8 cellular contexts compared by ENCODE assay signal in the genomic region with DNA sequence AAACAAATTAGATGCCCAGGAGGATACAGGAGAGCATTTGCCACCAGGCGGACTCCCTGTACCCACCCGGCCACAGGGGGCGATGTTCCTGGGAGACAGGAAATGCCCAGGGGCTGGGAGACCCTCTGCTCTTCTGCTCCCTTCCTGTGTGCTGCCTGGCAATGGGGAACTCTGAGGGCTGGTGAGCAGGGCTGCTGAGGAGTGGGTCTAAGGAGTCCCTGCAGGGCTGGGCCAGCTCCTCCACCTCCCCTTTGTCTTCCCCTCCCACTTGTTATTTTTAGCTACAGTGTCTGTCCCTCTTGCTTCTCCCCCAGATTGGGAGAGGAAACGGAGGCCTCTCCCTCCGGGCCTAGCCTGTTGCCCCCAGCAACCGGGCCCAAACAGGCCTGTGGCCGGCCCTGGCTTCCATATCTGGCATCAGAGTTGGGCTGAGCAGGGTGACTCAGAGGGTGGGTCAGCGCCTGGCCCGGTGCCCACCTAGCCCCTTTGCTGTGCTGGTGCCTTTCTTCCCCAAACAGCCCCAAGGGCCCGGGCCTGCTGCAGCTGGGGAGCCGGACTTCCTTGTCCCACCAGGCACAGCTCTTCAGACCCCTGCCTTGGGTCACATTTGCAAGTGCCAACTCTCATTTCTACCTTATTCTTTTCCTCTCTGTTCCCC. TPM values are rescaled to one million over a fixed set of nuclear protein-coding genes. Genes with fewer than 3 reads are reported as not detected.
DNase-seq lines count a peak whose midpoint lies in the region; ATAC-seq and TF ChIP-seq lines count a peak whose summit lies in the region.

No MANE protein-coding gene starts in this region.

- H3K9me3 Mint-ChIP-seq in WTC11, result no peaks in the 10 kb centered on the region

- intact Hi-C loops in tibial artery (cut with DNase I; ENCODE audit: low total_unique reads), result no loop called here

- no peaks in the 10 kb centered on the region; the same call in 1 of the 2 replicates for H3K27me3 Mint-ChIP-seq in WTC11 (ENCODE audit: low read depth)

- ATAC-seq in GM19467 (IDR thresholded peaks at IDR 0.05; ENCODE audit: unreplicated experiment), result peak; percentile 47
- ATAC-seq in WTC11, result peak; percentile 23
- ATAC-seq in GM21717 (IDR thresholded peaks at IDR 0.05; ENCODE audit: unreplicated experiment), result no peak

- peak overlapping the region in 9 of 10 experiments; percentile 12 to 59 (median 29); a peak in 13 of 20 replicates for H3K4me3 ChIP-seq in BLaER1 treated with 17β-estradiol and CSF1 and Interleukin-3, amounts not matched to agents 10 nM and 100 nM
- H3K4me3 ChIP-seq in NB4 (ENCODE audit: low read depth, low read length), result peak overlapping the region; percentile 44
- peak overlapping the region; percentile 8 for H3K4me3 ChIP-seq in mesodermal cell (ENCODE audit: extremely low read depth, insufficient read depth, low read length, poor library complexity, severe bottlenecking)
- H3K4me3 ChIP-seq in tibial artery, result peak overlapping the region; percentile 78 to 100

- peaks cover 0 to 36% (median 14%) of the 10 kb centered on the region in 11 experiments; a peak in 16 of 22 replicates for H4K20me1 ChIP-seq in BLaER1 treated with 17β-estradiol and CSF1 and Interleukin-3, amounts not matched to agents 10 nM and 100 nM

- POLR2A ChIA-PET in WTC11 (lab: Charles Lee), result no interaction called here

- H3K4me2 ChIP-seq in BLaER1 treated with 17β-estradiol and CSF1 and Interleukin-3, amounts not matched to agents 10 nM and 100 nM, result peak overlapping the region; percentile 87 to 99 (median 90)

- peak overlapping the region; percentile 28 to 89 (median 69) for H3K9ac ChIP-seq in BLaER1 treated with 17β-estradiol and CSF1 and Interleukin-3, amounts not matched to agents 10 nM and 100 nM

- H3K36me3 ChIP-seq in BLaER1 treated with 17β-estradiol and CSF1 and Interleukin-3, amounts not matched to agents 10 nM and 100 nM, result peaks cover 0 to under 1% (median 0%) of the 10 kb centered on the region in 11 experiments; a peak in 2 of 22 replicates
- H3K36me3 ChIP-seq in mesodermal cell (ENCODE audit: control insufficient read depth, insufficient read depth, low read length) (peaks cover 32% of the 10 kb centered on the region), tibial artery (peaks cover 8% of the 10 kb centered on the region in 3 donors)

- CTCF ChIA-PET in WTC11 (lab: Charles Lee), result interaction anchor here (0.6 to 28.0 kb wide), 15 partner anchors 9 to 175 kb away, joined by 3 to 1176 read pairs (median 4); a partner anchor contains a TSS

- TF ChIP-seq POLR2A in NB4 (IDR thresholded peaks at IDR 0.05; ENCODE audit: extremely low read depth, insufficient read length), result peak; percentile 10

- peaks cover 0 to 9% (median 0%) of the 10 kb centered on the region in 11 experiments; a peak in 2 of 22 replicates for H3K27me3 ChIP-seq in BLaER1 treated with 17β-estradiol and CSF1 and Interleukin-3, amounts not matched to agents 10 nM and 100 nM
- H3K27me3 ChIP-seq in tibial artery, result no peaks in the 10 kb centered on the region

- H3K9me3 ChIP-seq in BLaER1 treated with 17β-estradiol and CSF1 and Interleukin-3, amounts not matched to agents 10 nM and 100 nM (replicated peaks in 1 of 11), result no peaks in the 10 kb centered on the region
- H3K9me3 ChIP-seq in mesodermal cell (ENCODE audit: control insufficient read depth, low read length) (no peaks in the 10 kb centered on the region), tibial artery (no peaks in the 10 kb centered on the region)

- peak overlapping the region; percentile 62 to 96 (median 81) for H3K27ac ChIP-seq in BLaER1 treated with 17β-estradiol and CSF1 and Interleukin-3, amounts not matched to agents 10 nM and 100 nM
- H3K27ac ChIP-seq in mesodermal cell (ENCODE audit: low read depth, low read length, severe bottlenecking) (peak overlapping the region; percentile 98), tibial artery (peak overlapping the region; percentile 92 to 99)

- H3K36me3 Mint-ChIP-seq in WTC11, result no peaks in the 10 kb centered on the region

- DNase-seq in NB4 (ENCODE audit: low read depth) (peak; percentile 99), WTC11 (ENCODE audit: low spot score) (peak; percentile 86), tibial artery (peak; percentile 94 to 97)
- peak; percentile 68 for DNase-seq in effector CD4-positive, alpha-beta T cell

- peaks cover 61% of the 10 kb centered on the region for H3K4me1 Mint-ChIP-seq in WTC11

- WGBS in mesodermal cell (ENCODE audit: insufficient coverage in 2 of 2), 2 experiments, result 37 to 48% methylated on average over 5 to 9 of the region's 11 CpGs

- no peak overlapping the region for H3K27ac Mint-ChIP-seq in WTC11

- TF ChIP-seq CTCF in NB4 (IDR thresholded peaks at IDR 0.05; ENCODE audit: low read depth, low read length), result peak; percentile 54
- peak; percentile 47; the same call in 1 of the 2 replicates for TF ChIP-seq CTCF in WTC11 (IDR thresholded peaks at IDR 0.05)
- peak; percentile 20 to 31 for TF ChIP-seq CTCF in tibial artery (IDR thresholded peaks at IDR 0.05)

- H3K4me3 Mint-ChIP-seq in WTC11, result peak overlapping the region; percentile 49

- peaks cover 80 to 95% (median 88%) of the 10 kb centered on the region in 10 experiments for H3K4me1 ChIP-seq in BLaER1 treated with 17β-estradiol and CSF1 and Interleukin-3, amounts not matched to agents 10 nM and 100 nM
- peaks cover 85% of the 10 kb centered on the region for H3K4me1 ChIP-seq in mesodermal cell (ENCODE audit: control insufficient read depth, insufficient read depth, low read length, poor library complexity, severe bottlenecking)
- H3K4me1 ChIP-seq in tibial artery, result peaks cover 17 to 97% (median 90%) of the 10 kb centered on the region in 4 donors

TF ChIP-seq in WTC11, 78 proteins besides CTCF, POLR2A, EP300 and RAD21:
- TF ChIP-seq HMGA2 (CRISPR knock-in tag; IDR thresholded peaks at IDR 0.05), result 0 out of 2 replicates have a peak, but pooled peaks have one; percentile 3
- TF ChIP-seq ELF4 (CRISPR knock-in tag; IDR thresholded peaks at IDR 0.05; ENCODE audit: low read depth), result no peak
- TF ChIP-seq FOXP1 (CRISPR knock-in tag; IDR thresholded peaks at IDR 0.05; ENCODE audit: borderline replicate concordance), result peak; percentile 20; the same call in 1 of the 2 replicates

RNA-seq across cellular contexts. Expression of a gene that starts 11.7 kb away (rescaled TPM):
- 40.7 to 68.8 TPM (median 46.2 TPM) in 3 replicates for total RNA-seq in WTC11 (2021)
- polyA plus RNA-seq in mesodermal cell (2013, experiment 1 of 2), result 193 TPM
- 171 TPM for polyA plus RNA-seq in mesodermal cell (2013, experiment 2 of 2)

RNA-seq across cellular contexts. Expression of a gene that starts 27.2 kb away (rescaled TPM):
- total RNA-seq in WTC11 (2021), result 6.9 to 12.4 TPM (median 8.7 TPM) in 3 replicates
- 1.6 TPM for polyA plus RNA-seq in mesodermal cell (2013, experiment 1 of 2)
- 1.4 TPM for polyA plus RNA-seq in mesodermal cell (2013, experiment 2 of 2)

RNA-seq across cellular contexts. Expression of a gene that starts 43.9 kb away (rescaled TPM):
- total RNA-seq in WTC11 (2021), result 66.3 to 79.1 TPM (median 70.6 TPM) in 3 replicates
- polyA plus RNA-seq in mesodermal cell (2013, experiment 1 of 2), result 61.7 TPM
- polyA plus RNA-seq in mesodermal cell (2013, experiment 2 of 2), result 47.5 TPM

Comparison
In these comparisons a context has a peak if more than half of its experiments do, and no peak if none do; other contexts are left out.
1. H3K4me3 ChIP-seq: peak in every context shown above with its lines; median percentile 89 in tibial artery; 44 in NB4; 29 in BLaER1 treated with 17β-estradiol and CSF1 and Interleukin-3, amounts not matched to agents 10 nM and 100 nM; 8 in mesodermal cell.